Comparison of ENCODE assay signal across 25 cellular contexts in the genomic region with DNA sequence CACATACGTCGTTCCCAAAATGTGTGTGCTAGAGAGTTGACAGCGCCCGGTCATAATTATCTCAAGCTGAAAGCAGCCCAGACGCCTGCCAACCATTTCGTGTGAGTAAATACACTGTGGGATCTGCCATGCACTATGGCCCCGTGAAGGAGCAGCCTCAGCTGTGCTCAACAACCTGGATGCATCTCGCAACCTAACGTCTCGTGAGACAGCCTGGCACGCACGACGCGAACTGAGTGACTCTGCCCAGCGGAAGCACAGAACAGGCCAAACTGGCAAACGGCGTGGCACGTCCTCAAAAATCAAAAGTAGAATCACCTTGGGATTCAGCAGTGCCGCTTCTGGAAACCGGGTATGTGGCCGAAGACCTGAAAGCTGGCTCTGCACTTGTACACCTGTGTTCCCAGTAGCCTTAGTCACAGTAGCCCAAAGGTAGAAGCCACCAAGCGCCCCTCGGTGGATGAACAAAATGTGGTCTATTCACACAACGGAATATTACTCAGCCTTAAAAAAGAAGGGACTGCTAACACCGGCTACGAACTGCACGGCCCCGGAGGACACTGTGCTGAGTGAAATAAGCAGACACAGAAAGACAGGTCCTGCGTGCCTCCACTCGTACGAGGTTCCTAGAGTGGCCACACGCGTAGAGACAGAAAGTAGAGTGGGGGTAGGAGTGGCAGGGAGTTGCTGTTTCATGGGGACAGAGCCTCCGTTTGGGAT. TPM values are rescaled to one million over a fixed set of nuclear protein-coding genes. Genes with fewer than 3 reads are reported as not detected.
DNase-seq lines count a peak whose midpoint lies in the region; ATAC-seq, FAIRE-seq and TF ChIP-seq lines count a peak whose summit lies in the region.
"Had no signal": no experiment of that assay in that cellular context is flagged by ENCODE, and none has a peak within 500 bp of the region (broad histone marks: within the 10 kb centered on the region; RNA-seq: fewer than 3 reads in every experiment).

No MANE protein-coding gene starts in this region.

- no peak for TF ChIP-seq EP300 in H1 (IDR thresholded peaks at IDR 0.05; ENCODE audit: borderline replicate concordance in 1 of 2, low read depth in 2 of 2, low read length in 2 of 2)

- H3K18ac ChIP-seq in IMR-90 (ENCODE audit: low read depth, low read length) (no peak overlapping the region), H1 (ENCODE audit: extremely low read depth, low read length) (no peak overlapping the region)

- no peak for ATAC-seq in Right ventricle myocardium superior (ENCODE audit: poor library complexity)
- no peak for ATAC-seq in IMR-90 (ENCODE audit: low read depth)

- H3K4me1 ChIP-seq in HEK293 (ENCODE audit: control insufficient read depth, insufficient read depth, low read length), result no peaks in the 10 kb centered on the region
- no peaks in the 10 kb centered on the region; the same call in 1 of the 2 replicates for H3K4me1 ChIP-seq in IMR-90 (ENCODE audit: control insufficient read depth, insufficient read depth, low read length)
- peaks cover 0 to 8% (median 6%) of the 10 kb centered on the region in 4 experiments; a peak in 6 of 7 replicates for H3K4me1 ChIP-seq in H1 (replicated peaks in 1 of 4; ENCODE audit: control insufficient read depth in 3 of 4, insufficient read depth in 4 of 4, low read length in 3 of 4)
- H3K4me1 ChIP-seq in BE2C, result no peaks in the 10 kb centered on the region; the same call in 1 of the 2 replicates

- DNase-seq in Right ventricle myocardium superior (peak; percentile 22), cardiac septum (ENCODE audit: low spot score) (no peak), IMR-90 (no peak), H1 (ENCODE audit: low read depth in 1 of 2, low spot score in 2 of 2) (no peak), AML-193 (lab: John Stamatoyannopoulos, UW) (no peak), BE2C (no peak)
- no peak for DNase-seq in effector CD4-positive, alpha-beta T cell
- DNase-seq: Calu3, DMS153, DND-41, GM23248, H9, HFFc6, NCI-H1048, NCI-H1417, NCI-H1694, NCI-H2029 treated with DMSO at 0.1 percent for 48 hours, NCI-H446 treated with DMSO at 0.1 percent for 48 hours, NCI-H526, NCI-H82, SK-N-SH had no signal

- no peak for TF ChIP-seq CTCF in HEK293 (tag by site-specific recombination; IDR thresholded peaks at IDR 0.05)
- no peak for TF ChIP-seq CTCF in IMR-90 (conservative IDR thresholded peaks at IDR 0.05; ENCODE audit: low read depth, low read length)
- TF ChIP-seq CTCF in H1 (IDR thresholded peaks at IDR 0.05; ENCODE audit: control extremely low read depth in 1 of 3, insufficient read depth in 1 of 3, low read depth in 1 of 3, low read length in 3 of 3), result no peak
- no peak for TF ChIP-seq CTCF in BE2C (IDR thresholded peaks at IDR 0.05; ENCODE audit: low read depth, low read length)

- FAIRE-seq in H1 (lab: Jason Lieb, UNC), result no peak
- FAIRE-seq: GM12892, GM19239 had no signal

- H3K9me1 ChIP-seq in IMR-90 (ENCODE audit: insufficient read depth, low read length), result no peaks in the 10 kb centered on the region

- H2BK15ac ChIP-seq in IMR-90 (ENCODE audit: low read depth, low read length) (no peak overlapping the region), H1 (ENCODE audit: low read length) (peak overlapping the region; percentile 89; the same call in 1 of the 2 replicates)

- no peak overlapping the region for H2BK20ac ChIP-seq in IMR-90 (ENCODE audit: low read depth, low read length)
- H2BK20ac ChIP-seq in H1 (ENCODE audit: low read length), result no peak overlapping the region

- dilution Hi-C loops in IMR-90 (cut with HindIII; ENCODE audit: low sequenced_read_pairs, unreplicated experiment), result no loop called here

- H3K79me1 ChIP-seq in IMR-90 (ENCODE audit: low read depth in 1 of 2, low read length in 2 of 2) (no peaks in the 10 kb centered on the region), H1 (ENCODE audit: low read depth, low read length) (no peaks in the 10 kb centered on the region)

- 0 out of 2 replicates have a peak overlapping the region, but pooled peaks have one; percentile 42 for H2BK12ac ChIP-seq in H1 (ENCODE audit: low read depth, low read length)

- H3K36me3 ChIP-seq in HEK293 (ENCODE audit: control insufficient read depth in 2 of 2, insufficient read depth in 1 of 2, low read length in 2 of 2), result no peaks in the 10 kb centered on the region
- no peaks in the 10 kb centered on the region for H3K36me3 ChIP-seq in IMR-90 (ENCODE audit: control insufficient read depth, insufficient read depth, low read length)
- H3K36me3 ChIP-seq in H1 (ENCODE audit: control insufficient read depth in 2 of 4, insufficient read depth in 4 of 4, low read length in 3 of 4), result no peaks in the 10 kb centered on the region
- no peaks in the 10 kb centered on the region for H3K36me3 ChIP-seq in BE2C

- POLR2A ChIA-PET in HEK293 (lab: Yijun Ruan, JAX) (no interaction called here), IMR-90 (lab: Charles Lee; ENCODE audit: unreplicated experiment) (no interaction called here), H1 (lab: Charles Lee; ENCODE audit: partially characterized antibody) (no interaction called here)

- TF ChIP-seq POLR2A in IMR-90 (IDR thresholded peaks at IDR 0.05; ENCODE audit: low read depth, low read length) (no peak), H1 (IDR thresholded peaks at IDR 0.05; ENCODE audit: control extremely low read depth in 1 of 2, low read depth in 2 of 2, low read length in 2 of 2) (no peak)

- no TSS peak for BruUV-seq in IMR-90 (replicated peaks; lab: Mats Ljungman, UMichigan)

- no peak overlapping the region for H3K4me2 ChIP-seq in IMR-90 (ENCODE audit: low read depth, low read length)
- no peak overlapping the region for H3K4me2 ChIP-seq in H1 (ENCODE audit: insufficient read depth in 1 of 2, low read depth in 2 of 2, low read length in 2 of 2)
- H3K4me2 ChIP-seq: SK-N-SH had no signal

- H2BK5ac ChIP-seq in IMR-90 (ENCODE audit: low read depth, low read length, poor library complexity, severe bottlenecking), result no peak overlapping the region
- H2BK5ac ChIP-seq in H1 (ENCODE audit: low read depth, low read length), result 0 out of 2 replicates have a peak overlapping the region, but pooled peaks have one; percentile 10

- H2AK5ac ChIP-seq in IMR-90 (ENCODE audit: low read depth, low read length) (no peak overlapping the region), H1 (ENCODE audit: low read depth, low read length) (peak overlapping the region; percentile 56; the same call in 1 of the 2 replicates)

- intact Hi-C loops in Right ventricle myocardium superior (cut with DNase I), result loop anchor here (5.0 kb wide), 1 partner anchor 113 kb away; no protein-coding TSS in a partner anchor
- intact Hi-C loops in cardiac septum (cut with DNase I), result loop anchor here (10.0 kb wide), 1 partner anchor 200 kb away; no protein-coding TSS in a partner anchor
- intact Hi-C loops in IMR-90 (cut with micrococcal nuclease), result no loop called here

- 83% methylated on average over 24 of the region's 34 CpGs; no CpG with 5 or more reads in 1 of the 2 experiments for WGBS in IMR-90 (ENCODE audit: extremely low coverage in 2 of 2, insufficient read length in 1 of 2), 2 experiments
- 90% methylated on average over 34 of the region's 34 CpGs; no CpG with 5 or more reads in 1 of the 2 experiments for WGBS in H1 (ENCODE audit: extremely low coverage in 1 of 2, insufficient coverage in 1 of 2, insufficient read length in 1 of 2, insufficient replicate concordance in 2 of 2, low coverage in 1 of 2, low lambda C conversion rate in 2 of 2, missing lambda C conversion rate in 1 of 2), 2 experiments

- in situ Hi-C loops in IMR-90 (cut with MboI; ENCODE audit: low sequenced_read_pairs), result loop anchor here (10.0 to 25.0 kb wide), 2 partner anchors 110 to 328 kb away; no protein-coding TSS in a partner anchor

- no peak overlapping the region for H3K14ac ChIP-seq in IMR-90 (replicated peaks; ENCODE audit: low read depth, low read length)
- no peak overlapping the region for H3K14ac ChIP-seq in H1 (ENCODE audit: insufficient read length)

- H2BK120ac ChIP-seq in IMR-90 (ENCODE audit: low read depth, low read length) (no peak overlapping the region), H1 (replicated peaks; ENCODE audit: low read depth, low read length) (no peak overlapping the region)

- H3K4ac ChIP-seq in IMR-90 (ENCODE audit: low read depth, low read length), result no peak overlapping the region
- no peak overlapping the region for H3K4ac ChIP-seq in H1 (replicated peaks; ENCODE audit: insufficient read length, low read depth, low read length)

- H4K91ac ChIP-seq in IMR-90 (ENCODE audit: insufficient read depth, low read depth, low read length), result no peak overlapping the region
- no peak overlapping the region for H4K91ac ChIP-seq in H1 (replicated peaks; ENCODE audit: insufficient read length, low read length)

- H4K8ac ChIP-seq in IMR-90 (ENCODE audit: low read depth in 2 of 2, low read length in 2 of 2) (no peak overlapping the region), H1 (ENCODE audit: extremely low read depth, insufficient read depth, low read length) (no peak overlapping the region)

- no peaks in the 10 kb centered on the region for H3K9me3 ChIP-seq in HEK293 (ENCODE audit: control insufficient read depth, insufficient read depth, low read depth, low read length)
- peaks cover 6% of the 10 kb centered on the region; the same call in 1 of the 2 replicates for H3K9me3 ChIP-seq in IMR-90 (ENCODE audit: control insufficient read depth, insufficient read depth, low read length)
- no peaks in the 10 kb centered on the region; a peak in 1 of 4 replicates for H3K9me3 ChIP-seq in H1 (ENCODE audit: insufficient read depth in 2 of 2, low read depth in 1 of 2, low read length in 1 of 2)
- peaks cover 2% of the 10 kb centered on the region; the same call in 1 of the 2 replicates for H3K9me3 ChIP-seq in BE2C
- H3K9me3 ChIP-seq: SK-N-SH had no signal

- H3K27me3 ChIP-seq in IMR-90 (ENCODE audit: control insufficient read depth, insufficient read depth, low read length), result peaks cover 36% of the 10 kb centered on the region
- no peaks in the 10 kb centered on the region for H3K27me3 ChIP-seq in H1 (replicated peaks in 1 of 4; ENCODE audit: control insufficient read depth in 3 of 4, extremely low read depth in 1 of 4, insufficient read depth in 3 of 4, low read length in 3 of 4)
- H3K27me3 ChIP-seq in BE2C, result no peaks in the 10 kb centered on the region

- CTCF ChIA-PET in HEK293 (lab: Yijun Ruan, JAX) (interaction anchor here (2.6 kb wide), 1 partner anchor 115 kb away, joined by 8 read pairs; no protein-coding TSS in a partner anchor), IMR-90 (lab: Yijun Ruan, JAX) (no interaction called here), H1 (lab: Charles Lee; ENCODE audit: partially characterized antibody) (interaction anchor here (0.5 to 2.2 kb wide), 4 partner anchors 9 to 425 kb away, joined by 3 to 7 read pairs (median 4); no protein-coding TSS in a partner anchor)

- H3K23ac ChIP-seq in IMR-90 (ENCODE audit: low read depth, low read length) (no peak overlapping the region), H1 (ENCODE audit: insufficient read length) (no peak overlapping the region)

- H2AK9ac ChIP-seq in IMR-90 (replicated peaks; ENCODE audit: low read depth, low read length, poor library complexity), result peak overlapping the region; percentile 44

- no peak overlapping the region for H2AFZ ChIP-seq in IMR-90 (replicated peaks; ENCODE audit: low read length, poor library complexity)
- H2AFZ ChIP-seq in H1 (ENCODE audit: low read length), result no peak overlapping the region
- H2AFZ ChIP-seq: GM23248 had no signal

- H3K23me2 ChIP-seq in H1 (ENCODE audit: low read depth, low read length), result peaks cover 3% of the 10 kb centered on the region; the same call in 1 of the 2 replicates

- H3K27ac ChIP-seq in HEK293 (ENCODE audit: extremely low read depth, low read depth, low read length), result no peak overlapping the region
- no peak overlapping the region for H3K27ac ChIP-seq in IMR-90 (ENCODE audit: insufficient read depth, low read length)
- no peak overlapping the region for H3K27ac ChIP-seq in H1 (ENCODE audit: low read depth, low read length)
- H3K27ac ChIP-seq: GM23248, RWPE1 had no signal

- H3K9ac ChIP-seq in IMR-90 (ENCODE audit: low read depth, low read length), result no peak overlapping the region
- no peak overlapping the region for H3K9ac ChIP-seq in H1 (replicated peaks in 1 of 4; ENCODE audit: extremely low read depth in 1 of 4, low read depth in 3 of 4, low read length in 3 of 4)
- H3K9ac ChIP-seq: GM23248, SK-N-SH had no signal

- H3K56ac ChIP-seq in IMR-90 (ENCODE audit: extremely low read depth, insufficient read depth, low read length), result no peak overlapping the region
- H3K56ac ChIP-seq in H1 (replicated peaks; ENCODE audit: insufficient read length, low read depth, low read length), result no peak overlapping the region

- H3K4me3 ChIP-seq in HEK293 (ENCODE audit: low read depth, low read length) (no peak overlapping the region), IMR-90 (ENCODE audit: insufficient read depth, low read depth, low read length) (no peak overlapping the region), H1 (ENCODE audit: extremely low read depth in 1 of 4, insufficient read depth in 2 of 4, low read depth in 3 of 4, low read length in 4 of 4) (no peak overlapping the region), BE2C (ENCODE audit: low read depth, low read length) (no peak overlapping the region)
- H3K4me3 ChIP-seq: GM23248 had no signal

- TF ChIP-seq RAD21 in IMR-90 (IDR thresholded peaks at IDR 0.05; ENCODE audit: low read length) (no peak), H1 (IDR thresholded peaks at IDR 0.05 in 1 of 2, conservative IDR thresholded peaks at IDR 0.05 in 1 of 2; ENCODE audit: low read depth in 2 of 2, low read length in 2 of 2) (no peak)

- H4K5ac ChIP-seq in IMR-90 (ENCODE audit: low read depth, low read length), result no peak overlapping the region
- H4K5ac ChIP-seq in H1 (ENCODE audit: insufficient read length, low read depth, low read length), result no peak overlapping the region

- H3K79me2 ChIP-seq in H1 (ENCODE audit: control insufficient read depth in 1 of 2, insufficient read depth in 2 of 2, low read length in 2 of 2), result no peaks in the 10 kb centered on the region

- H4K20me1 ChIP-seq in IMR-90 (ENCODE audit: insufficient read depth, low read length), result no peaks in the 10 kb centered on the region
- H4K20me1 ChIP-seq in H1 (replicated peaks in 1 of 2; ENCODE audit: control insufficient read depth in 1 of 2, insufficient read depth in 2 of 2, low read length in 2 of 2), result peaks cover 0 to 2% of the 10 kb centered on the region in 2 experiments

RNA-seq across cellular contexts. Expression of a gene that starts 27.2 kb away (rescaled TPM):
- total RNA-seq in Right ventricle myocardium superior (12.1 TPM), cardiac septum (10.8 TPM), IMR-90 (2012; rRNA removed) (0.56 and 0.72 TPM in 2 replicates)
- polyA plus RNA-seq in IMR-90 (2012; rRNA removed) (1.1 and 1.5 TPM in 2 replicates), H1 (2011; rRNA removed) (10.5 and 13.3 TPM in 2 replicates)
- polyA plus RNA-seq in IMR-90 (2012; cell fraction: cytosol; rRNA removed), result 1.1 TPM in 2 replicates
- polyA plus RNA-seq in IMR-90 (2012; cell fraction: nucleus; rRNA removed; ENCODE audit: low replicate concordance), result 2.1 and 5.3 TPM in 2 replicates
- total RNA-seq in H1 (2021; fragmentation: NEBNext Ultra II Directional; extraction: Animal tissue kit (Norgen Biotek cat#: 25700)), result 18.2 and 18.5 TPM in 2 replicates
- 10.5 TPM for polyA plus RNA-seq in H1 (2011; cell fraction: cytosol; rRNA removed)
- 30.4 TPM for polyA plus RNA-seq in H1 (2011; cell fraction: nucleus; rRNA removed)
- 15.4 to 21.3 TPM (median 15.8 TPM) in 4 replicates for polyA plus RNA-seq in H1 (2012, experiment 1 of 2)
- 19.2 TPM for polyA plus RNA-seq in H1 (2012, experiment 2 of 2)
- polyA plus RNA-seq in H1 (2013, experiment 1 of 2), result 19.8 TPM
- 21.9 TPM for polyA plus RNA-seq in H1 (2013, experiment 2 of 2)
- 6.1 and 7.4 TPM in 2 replicates for polyA minus RNA-seq in H1 (2011; rRNA and poly(A)+ RNA removed)
- polyA minus RNA-seq in H1 (2011; cell fraction: cytosol; rRNA and poly(A)+ RNA removed), result 9.3 TPM
- polyA minus RNA-seq in H1 (2011; cell fraction: nucleus; rRNA and poly(A)+ RNA removed), result 10.6 TPM
- polyA plus RNA-seq in BE2C (2012; ENCODE audit: insufficient read depth, insufficient read length, low read depth), result 15.3 TPM
